In the genomic region with DNA sequence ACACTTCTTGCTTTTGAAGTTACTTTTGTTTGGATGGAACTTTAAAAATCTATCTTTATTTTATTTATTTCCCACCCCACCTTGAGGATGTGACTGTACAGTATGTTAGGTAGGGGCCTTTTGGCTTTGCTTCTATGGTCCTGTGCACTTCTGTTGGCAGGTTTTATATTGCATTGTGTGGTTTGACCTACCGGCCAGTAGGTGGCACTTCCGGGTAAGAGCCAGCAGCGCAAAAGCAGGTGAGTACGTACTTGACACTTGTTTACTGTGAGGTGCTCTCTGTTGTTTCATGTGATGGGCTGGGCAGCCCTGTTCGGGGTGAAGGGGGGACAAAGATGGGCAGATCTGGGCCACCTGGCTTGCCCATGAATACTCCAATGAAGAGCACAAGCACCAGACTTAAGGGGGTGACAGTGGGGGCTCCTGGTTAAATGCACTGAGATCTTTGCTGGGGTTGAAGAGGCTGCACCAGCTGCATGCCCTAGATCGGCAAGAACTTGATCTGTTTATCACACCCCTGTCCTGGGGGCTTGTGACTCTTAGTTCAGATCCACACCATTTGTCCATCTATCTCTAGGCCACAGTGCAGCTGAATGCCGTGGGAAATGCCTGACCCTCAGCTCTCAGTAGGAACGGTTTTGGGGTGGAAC, we compare ENCODE assay signal across 8 cellular contexts.
A peak's percentile ranks its signal among the peaks of the same experiment; 100 is the strongest.
DNase-seq lines count a peak whose midpoint lies in the region; ATAC-seq and TF ChIP-seq lines count a peak whose summit lies in the region.

No MANE protein-coding gene starts in this region.

- intact Hi-C loops in activated T-helper 1 cell treated with anti-CD3 and anti-CD28 coated beads, Interleukin-12 subunit alpha, Interleukin-12 subunit beta, Interleukin-2, Interleukin-4 antibody, amounts not matched to agents 30 ng/mL and 10 ng/mL and 1 ng/mL, durations not matched to agents 14 hours and 24 hours and 36 hours (cut with micrococcal nuclease), result no loop called here

- no peak for DNase-seq in activated naive CD8-positive, alpha-beta T cell treated with anti-CD3 and anti-CD28 coated beads, Interleukin-2, amount 50 U/mL, for 24 hours
- no peak for DNase-seq in activated naive CD8-positive, alpha-beta T cell treated with anti-CD3 and anti-CD28 coated beads for 36 hours
- DNase-seq in NCI-H524 treated with DMSO at 0.1 percent for 48 hours (lab: John Stamatoyannopoulos, UW) (peak; percentile 18), fibroblast of mammary gland (ENCODE audit: low read depth) (peak; percentile 16), GM03348 (ENCODE audit: low spot score) (no peak)
- DNase-seq in activated T-helper 1 cell treated with anti-CD3 and anti-CD28 coated beads, Interleukin-12 subunit alpha, Interleukin-12 subunit beta, Interleukin-2, Interleukin-4 antibody, amounts not matched to agents 30 ng/mL and 10 ng/mL and 1 ng/mL, durations not matched to agents 14 hours and 24 hours and 36 hours (ENCODE audit: low spot score), result no peak
- DNase-seq in activated CD4-positive, alpha-beta T cell treated with anti-CD3 and anti-CD28 coated beads for 1 hour, result no peak

- peak; percentile 36 for ATAC-seq in activated naive CD8-positive, alpha-beta T cell treated with anti-CD3 and anti-CD28 coated beads, Interleukin-2, amount 50 U/mL, for 24 hours
- ATAC-seq in HG02884 (IDR thresholded peaks at IDR 0.05; ENCODE audit: unreplicated experiment), result peak; percentile 98

- H3K4me1 Mint-ChIP-seq in activated naive CD8-positive, alpha-beta T cell treated with anti-CD3 and anti-CD28 coated beads, Interleukin-2, amount 50 U/mL, for 24 hours, result no peaks in the 10 kb centered on the region
- H3K4me1 Mint-ChIP-seq in activated naive CD8-positive, alpha-beta T cell treated with anti-CD3 and anti-CD28 coated beads for 36 hours, result no peaks in the 10 kb centered on the region
- H3K4me1 Mint-ChIP-seq in activated T-helper 1 cell treated with anti-CD3 and anti-CD28 coated beads, Interleukin-12 subunit alpha, Interleukin-12 subunit beta, Interleukin-2, Interleukin-4 antibody, amounts not matched to agents 30 ng/mL and 10 ng/mL and 1 ng/mL, durations not matched to agents 14 hours and 24 hours and 36 hours (ENCODE audit: low read depth), result no peaks in the 10 kb centered on the region

- H3K4me3 Mint-ChIP-seq in activated naive CD8-positive, alpha-beta T cell treated with anti-CD3 and anti-CD28 coated beads, Interleukin-2, amount 50 U/mL, for 24 hours, result no peak overlapping the region
- no peak overlapping the region for H3K4me3 Mint-ChIP-seq in activated naive CD8-positive, alpha-beta T cell treated with anti-CD3 and anti-CD28 coated beads for 36 hours
- H3K4me3 Mint-ChIP-seq in activated T-helper 1 cell treated with anti-CD3 and anti-CD28 coated beads, Interleukin-12 subunit alpha, Interleukin-12 subunit beta, Interleukin-2, Interleukin-4 antibody, amounts not matched to agents 30 ng/mL and 10 ng/mL and 1 ng/mL, durations not matched to agents 14 hours and 24 hours and 36 hours, result no peak overlapping the region

- peak; percentile 36 for TF ChIP-seq CTCF in fibroblast of mammary gland (conservative IDR thresholded peaks at IDR 0.05; ENCODE audit: control insufficient read depth, insufficient read depth, low read depth, low read length)

- peaks cover 28% of the 10 kb centered on the region for H3K9me3 Mint-ChIP-seq in activated naive CD8-positive, alpha-beta T cell treated with anti-CD3 and anti-CD28 coated beads, Interleukin-2, amount 50 U/mL, for 24 hours
- peaks cover 27% of the 10 kb centered on the region for H3K9me3 Mint-ChIP-seq in activated naive CD8-positive, alpha-beta T cell treated with anti-CD3 and anti-CD28 coated beads for 36 hours
- H3K9me3 Mint-ChIP-seq in activated T-helper 1 cell treated with anti-CD3 and anti-CD28 coated beads, Interleukin-12 subunit alpha, Interleukin-12 subunit beta, Interleukin-2, Interleukin-4 antibody, amounts not matched to agents 30 ng/mL and 10 ng/mL and 1 ng/mL, durations not matched to agents 14 hours and 24 hours and 36 hours, result peaks cover 14% of the 10 kb centered on the region

- no peaks in the 10 kb centered on the region for H3K36me3 Mint-ChIP-seq in activated naive CD8-positive, alpha-beta T cell treated with anti-CD3 and anti-CD28 coated beads, Interleukin-2, amount 50 U/mL, for 24 hours (ENCODE audit: low read depth)
- H3K36me3 Mint-ChIP-seq in activated naive CD8-positive, alpha-beta T cell treated with anti-CD3 and anti-CD28 coated beads for 36 hours, result no peaks in the 10 kb centered on the region
- H3K36me3 Mint-ChIP-seq in activated T-helper 1 cell treated with anti-CD3 and anti-CD28 coated beads, Interleukin-12 subunit alpha, Interleukin-12 subunit beta, Interleukin-2, Interleukin-4 antibody, amounts not matched to agents 30 ng/mL and 10 ng/mL and 1 ng/mL, durations not matched to agents 14 hours and 24 hours and 36 hours (ENCODE audit: low read depth), result no peaks in the 10 kb centered on the region

- no peak overlapping the region for H3K27ac Mint-ChIP-seq in activated naive CD8-positive, alpha-beta T cell treated with anti-CD3 and anti-CD28 coated beads, Interleukin-2, amount 50 U/mL, for 24 hours
- H3K27ac Mint-ChIP-seq in activated naive CD8-positive, alpha-beta T cell treated with anti-CD3 and anti-CD28 coated beads for 36 hours, result no peak overlapping the region
- H3K27ac Mint-ChIP-seq in activated T-helper 1 cell treated with anti-CD3 and anti-CD28 coated beads, Interleukin-12 subunit alpha, Interleukin-12 subunit beta, Interleukin-2, Interleukin-4 antibody, amounts not matched to agents 30 ng/mL and 10 ng/mL and 1 ng/mL, durations not matched to agents 14 hours and 24 hours and 36 hours, result no peak overlapping the region

- H3K4me3 ChIP-seq in fibroblast of mammary gland (ENCODE audit: control insufficient read depth, low read depth, low read length), result no peak overlapping the region

- no peaks in the 10 kb centered on the region for H3K27me3 Mint-ChIP-seq in activated naive CD8-positive, alpha-beta T cell treated with anti-CD3 and anti-CD28 coated beads, Interleukin-2, amount 50 U/mL, for 24 hours
- H3K27me3 Mint-ChIP-seq in activated naive CD8-positive, alpha-beta T cell treated with anti-CD3 and anti-CD28 coated beads for 36 hours, result no peaks in the 10 kb centered on the region
- H3K27me3 Mint-ChIP-seq in activated T-helper 1 cell treated with anti-CD3 and anti-CD28 coated beads, Interleukin-12 subunit alpha, Interleukin-12 subunit beta, Interleukin-2, Interleukin-4 antibody, amounts not matched to agents 30 ng/mL and 10 ng/mL and 1 ng/mL, durations not matched to agents 14 hours and 24 hours and 36 hours (ENCODE audit: insufficient read depth), result no peaks in the 10 kb centered on the region

Comparison
In these comparisons a context has a peak if more than half of its experiments do, and no peak if none do; other contexts are left out.
1. DNase-seq: peak in NCI-H524 treated with DMSO at 0.1 percent for 48 hours (single experiment) and fibroblast of mammary gland (single experiment); none in activated naive CD8-positive, alpha-beta T cell treated with anti-CD3 and anti-CD28 coated beads, Interleukin-2, amount 50 U/mL, for 24 hours (single experiment), activated naive CD8-positive, alpha-beta T cell treated with anti-CD3 and anti-CD28 coated beads for 36 hours (single experiment), GM03348 (single experiment), activated T-helper 1 cell treated with anti-CD3 and anti-CD28 coated beads, Interleukin-12 subunit alpha, Interleukin-12 subunit beta, Interleukin-2, Interleukin-4 antibody, amounts not matched to agents 30 ng/mL and 10 ng/mL and 1 ng/mL, durations not matched to agents 14 hours and 24 hours and 36 hours (single experiment) and activated CD4-positive, alpha-beta T cell treated with anti-CD3 and anti-CD28 coated beads for 1 hour (single experiment).